In genomic region chr3:55721716-55722484, GRCh38 we compare ENCODE assay signal across 8 cellular contexts.
DNase-seq lines count a peak whose midpoint lies in the region; ATAC-seq and TF ChIP-seq lines count a peak whose summit lies in the region.
"Had no signal": no experiment of that assay in that cellular context is flagged by ENCODE, and none has a peak within 500 bp of the region (broad histone marks: within the 10 kb centered on the region; RNA-seq: fewer than 3 reads in every experiment).

No MANE protein-coding gene starts in this region.

- H3K4me2 ChIP-seq in OCI-LY3 (ENCODE audit: low read length): peak overlapping the region; percentile 38

- peak; percentile 39 for DNase-seq in fibroblast of peridontal ligament (ENCODE audit: extremely low read depth)
- DNase-seq in retina: peak; percentile 18
- DNase-seq in activated gamma-delta T cell treated with Interleukin-2 at 50 U/mL for 16 hours: no peak
- no peak for DNase-seq in activated CD8-positive, alpha-beta memory T cell treated with anti-CD3 and anti-CD28 coated beads, Interleukin-2, amount 50 U/mL, for 4 hours
- DNase-seq: foreskin melanocyte had no signal

- H3K4me3 ChIP-seq in OCI-LY3 (ENCODE audit: low read length): peak overlapping the region; percentile 20; the same call in 1 of the 2 replicates

- TF ChIP-seq CTCF in GM12874 (IDR thresholded peaks at IDR 0.05; ENCODE audit: insufficient read depth, low read depth, low read length) (peak; percentile 26; the same call in 1 of the 2 replicates), OCI-LY3 (IDR thresholded peaks at IDR 0.05; ENCODE audit: low read depth, low read length) (peak; percentile 48)

- no peak for ATAC-seq in GM18519 (IDR thresholded peaks at IDR 0.05; ENCODE audit: low FRiP score, unreplicated experiment)

- H3K9ac ChIP-seq in OCI-LY3 (ENCODE audit: low read length): no peak overlapping the region

- no peak overlapping the region for H2AFZ ChIP-seq in OCI-LY3 (ENCODE audit: low read depth, low read length)

- no peaks in the 10 kb centered on the region for H4K20me1 ChIP-seq in OCI-LY3 (ENCODE audit: insufficient read depth, low read length)

- no peaks in the 10 kb centered on the region for H3K79me2 ChIP-seq in OCI-LY3 (ENCODE audit: low read length)

- no peak overlapping the region for H3K27ac ChIP-seq in OCI-LY3 (ENCODE audit: low read length)

- peaks cover 61% of the 10 kb centered on the region for H3K4me1 ChIP-seq in OCI-LY3 (ENCODE audit: low read length)

- no peaks in the 10 kb centered on the region for H3K36me3 ChIP-seq in OCI-LY3 (replicated peaks; ENCODE audit: low read depth, low read length)

- no peaks in the 10 kb centered on the region for H3K9me3 ChIP-seq in OCI-LY3 (ENCODE audit: insufficient read depth, low read length)

- H3K27me3 ChIP-seq in OCI-LY3 (ENCODE audit: low read depth, low read length): peaks cover 11% of the 10 kb centered on the region

Comparison
In these comparisons a context has a peak if more than half of its experiments do, and no peak if none do; other contexts are left out.
1. DNase-seq: peak in fibroblast of peridontal ligament (single experiment) and retina (single experiment); none in activated gamma-delta T cell treated with Interleukin-2 at 50 U/mL for 16 hours (single experiment) and activated CD8-positive, alpha-beta memory T cell treated with anti-CD3 and anti-CD28 coated beads, Interleukin-2, amount 50 U/mL, for 4 hours (single experiment).